Comparison of ENCODE assay signal across 27 cellular contexts in genomic region chr6:30150671-30151395, GRCh38. TPM values are rescaled to one million over a fixed set of nuclear protein-coding genes. Genes with fewer than 3 reads are reported as not detected.
DNase-seq lines count a peak whose midpoint lies in the region; ATAC-seq and TF ChIP-seq lines count a peak whose summit lies in the region.
"Had no signal": no experiment of that assay in that cellular context is flagged by ENCODE, and none has a peak within 500 bp of the region (broad histone marks: within the 10 kb centered on the region; RNA-seq: fewer than 3 reads in every experiment).

No MANE protein-coding gene starts in this region.

- H3K4me1 ChIP-seq in thyroid gland: peaks cover 0 to 5% of the 10 kb centered on the region in 2 donors

- intact Hi-C loops in thyroid gland (cut with DNase I): no loop called here

- no peak overlapping the region for H3K4me3 Mint-ChIP-seq in central memory CD8-positive, alpha-beta T cell
- H3K4me3 Mint-ChIP-seq: activated CD8-positive, alpha-beta T cell treated with anti-CD3 and anti-CD28 coated beads, Interleukin-2, amount 10 ng/mL, durations not matched to agents 7 days and 5 days; activated T-helper 17 cell treated with anti-CD3 and anti-CD28 coated beads, Interleukin-2, amount 50 U/mL, for 72 hours; memory B cell; stimulated activated naive CD8-positive, alpha-beta T cell treated with anti-CD3 and anti-CD28 coated beads, Interleukin-15, Interleukin-2, amounts not matched to agents 100 ng/mL and 50 ng/mL, for 24 hours had no signal

- H3K9me3 ChIP-seq in thyroid gland: no peaks in the 10 kb centered on the region
- H3K9me3 ChIP-seq: left lung, thoracic aorta, vagina had no signal

- no peak for TF ChIP-seq POLR2A in thyroid gland (IDR thresholded peaks at IDR 0.05)

- H3K36me3 Mint-ChIP-seq in central memory CD8-positive, alpha-beta T cell (ENCODE audit: insufficient read depth): peaks cover 1% of the 10 kb centered on the region
- H3K36me3 Mint-ChIP-seq: memory B cell had no signal

- H3K4me3 ChIP-seq in thyroid gland (replicated peaks in 1 of 3): no peak overlapping the region
- H3K4me3 ChIP-seq: left lung, thoracic aorta, vagina had no signal

- TF ChIP-seq CTCF in thyroid gland (IDR thresholded peaks at IDR 0.05): no peak

- no peaks in the 10 kb centered on the region for H3K36me3 ChIP-seq in thyroid gland
- H3K36me3 ChIP-seq: left lung, thoracic aorta, vagina had no signal

- H3K27ac ChIP-seq in thyroid gland: no peak overlapping the region
- H3K27ac ChIP-seq: KMS-11, left lung, thoracic aorta, vagina had no signal

- peak overlapping the region; percentile 1 for H3K27ac Mint-ChIP-seq in central memory CD8-positive, alpha-beta T cell (ENCODE audit: low read depth)
- H3K27ac Mint-ChIP-seq: activated CD8-positive, alpha-beta T cell treated with anti-CD3 and anti-CD28 coated beads, Interleukin-2, amount 10 ng/mL, durations not matched to agents 7 days and 5 days; activated T-helper 17 cell treated with anti-CD3 and anti-CD28 coated beads, Interleukin-2, amount 50 U/mL, for 72 hours; memory B cell; stimulated activated naive CD8-positive, alpha-beta T cell treated with anti-CD3 and anti-CD28 coated beads, Interleukin-15, Interleukin-2, amounts not matched to agents 100 ng/mL and 50 ng/mL, for 24 hours had no signal

- 82 to 88% methylated on average over 10 of the region's 10 CpGs for WGBS in thyroid gland, 2 donors

- peaks cover 64% of the 10 kb centered on the region for H3K27me3 Mint-ChIP-seq in central memory CD8-positive, alpha-beta T cell

- no peaks in the 10 kb centered on the region for H3K4me1 Mint-ChIP-seq in central memory CD8-positive, alpha-beta T cell
- H3K4me1 Mint-ChIP-seq: activated T-helper 17 cell treated with anti-CD3 and anti-CD28 coated beads, Interleukin-2, amount 50 U/mL, for 72 hours; memory B cell had no signal

- peak; percentile 40 for DNase-seq in DMS79 treated with DMSO at 0.1 percent for 48 hours (lab: John Stamatoyannopoulos, UW)
- DNase-seq in LHCN-M2 (ENCODE audit: low read depth): peak; percentile 85
- DNase-seq in central memory CD8-positive, alpha-beta T cell (ENCODE audit: low spot score in 2 of 2): no peak
- peak; percentile 88 for DNase-seq in renal cortical epithelial cell (ENCODE audit: low read depth)
- no peak for DNase-seq in thyroid gland
- no peak for DNase-seq in kidney glomerular epithelial cell (lab: John Stamatoyannopoulos, UW)
- DNase-seq: activated naive CD4-positive, alpha-beta T cell treated with anti-CD3 and anti-CD28 coated beads, Interleukin-2, amount 50 U/mL, for 16 hours; amygdala; hypothalamus; left lung; NCI-H1436 treated with DMSO at 0.1 percent for 48 hours; NCI-H345; SIG-M5; stimulated activated CD8-positive, alpha-beta memory T cell treated with anti-CD3 and anti-CD28 coated beads, Interleukin-4, amount 100 ng/mL, for 48 hours had no signal

- ATAC-seq in central memory CD8-positive, alpha-beta T cell (replicated peaks; ENCODE audit: extremely low read depth, poor library complexity, severe bottlenecking): no peak
- ATAC-seq in HG02852 (IDR thresholded peaks at IDR 0.05; ENCODE audit: unreplicated experiment): no peak
- ATAC-seq: activated T-helper 17 cell treated with anti-CD3 and anti-CD28 coated beads, Interleukin-2, amount 50 U/mL, for 72 hours; left lung had no signal

- H3K27me3 ChIP-seq in thyroid gland: no peaks in the 10 kb centered on the region
- H3K27me3 ChIP-seq: vagina had no signal

- no peaks in the 10 kb centered on the region for H3K9me3 Mint-ChIP-seq in central memory CD8-positive, alpha-beta T cell
- H3K9me3 Mint-ChIP-seq: activated T-helper 17 cell treated with anti-CD3 and anti-CD28 coated beads, Interleukin-2, amount 50 U/mL, for 72 hours; memory B cell; stimulated activated naive CD8-positive, alpha-beta T cell treated with anti-CD3 and anti-CD28 coated beads, Interleukin-15, Interleukin-2, amounts not matched to agents 100 ng/mL and 50 ng/mL, for 24 hours had no signal

RNA-seq across cellular contexts. Expression of gene TRIM10, which starts 10.2 kb away (rescaled TPM):
- total RNA-seq in LHCN-M2 (2014; rRNA removed): not detected in 2 replicates
- not detected for polyA plus RNA-seq in LHCN-M2 (2012)
- total RNA-seq in renal cortical epithelial cell: under 0.01 TPM in 1 of 2 replicates, not detected in the other
- total RNA-seq in thyroid gland: not detected
- total RNA-seq: activated CD8-positive, alpha-beta T cell treated with anti-CD3 and anti-CD28 coated beads, Interleukin-2, amount 10 ng/mL, durations not matched to agents 7 days and 5 days; bronchial epithelial cell; H1; left lung; osteocyte; thoracic aorta; vagina had no signal
- polyA plus RNA-seq: AG04450, neural cell had no signal

RNA-seq across cellular contexts. Expression of gene TRIM15, which starts 12.5 kb away (rescaled TPM):
- not detected in 2 replicates for total RNA-seq in LHCN-M2 (2014; rRNA removed)
- polyA plus RNA-seq in LHCN-M2 (2012): not detected
- 0.17 TPM in 1 of 2 replicates, not detected in the other for total RNA-seq in renal cortical epithelial cell
- not detected for total RNA-seq in thyroid gland
- total RNA-seq: activated CD8-positive, alpha-beta T cell treated with anti-CD3 and anti-CD28 coated beads, Interleukin-2, amount 10 ng/mL, durations not matched to agents 7 days and 5 days; activated T-helper 17 cell treated with anti-CD3 and anti-CD28 coated beads, Interleukin-2, amount 50 U/mL, for 72 hours; bronchial epithelial cell; left lung; osteocyte; thoracic aorta; vagina had no signal
- polyA plus RNA-seq: AG04450, neural cell had no signal

RNA-seq across cellular contexts. Expression of gene TRIM40, which starts 14.9 kb away (rescaled TPM):
- total RNA-seq in LHCN-M2 (2014; rRNA removed): not detected in 2 replicates
- not detected for polyA plus RNA-seq in LHCN-M2 (2012)
- total RNA-seq in renal cortical epithelial cell: not detected in 2 replicates
- not detected for total RNA-seq in thyroid gland
- total RNA-seq: activated CD8-positive, alpha-beta T cell treated with anti-CD3 and anti-CD28 coated beads, Interleukin-2, amount 10 ng/mL, durations not matched to agents 7 days and 5 days; activated T-helper 17 cell treated with anti-CD3 and anti-CD28 coated beads, Interleukin-2, amount 50 U/mL, for 72 hours; bronchial epithelial cell; H1; left lung; osteocyte; thoracic aorta; vagina had no signal
- polyA plus RNA-seq: AG04450, H1, neural cell had no signal

RNA-seq across cellular contexts. Expression of gene TRIM31, which starts 37.9 kb away (rescaled TPM):
- not detected in 2 replicates for total RNA-seq in LHCN-M2 (2014; rRNA removed)
- not detected for polyA plus RNA-seq in LHCN-M2 (2012)
- not detected in 2 replicates for total RNA-seq in renal cortical epithelial cell
- total RNA-seq in thyroid gland: not detected
- total RNA-seq: activated CD8-positive, alpha-beta T cell treated with anti-CD3 and anti-CD28 coated beads, Interleukin-2, amount 10 ng/mL, durations not matched to agents 7 days and 5 days; activated T-helper 17 cell treated with anti-CD3 and anti-CD28 coated beads, Interleukin-2, amount 50 U/mL, for 72 hours; bronchial epithelial cell; H1; osteocyte; vagina had no signal
- polyA plus RNA-seq: AG04450, H1, neural cell had no signal

Comparison
In these comparisons a context has a peak if more than half of its experiments do, and no peak if none do; other contexts are left out.
1. DNase-seq: peak in DMS79 treated with DMSO at 0.1 percent for 48 hours (single experiment), LHCN-M2 (single experiment) and renal cortical epithelial cell (single experiment); none in central memory CD8-positive, alpha-beta T cell (0 of 2), thyroid gland (0 of 2) and kidney glomerular epithelial cell (single experiment).